Comparison of ENCODE assay signal across 8 cellular contexts in genomic region chr3:12663936-12664908, GRCh38. TPM values are rescaled to one million over a fixed set of nuclear protein-coding genes. Genes with fewer than 3 reads are reported as not detected.
DNase-seq lines count a peak whose midpoint lies in the region; ATAC-seq and TF ChIP-seq lines count a peak whose summit lies in the region.

TSS of gene RAF1 (minus strand) at chr3:12664117. CDS start at chr3:12618721, 45,396 bp downstream.

- peaks cover 14% of the 10 kb centered on the region for H3K36me3 Mint-ChIP-seq in activated B cell treated with CpG ODN at 0.5 μM for 24 hours (ENCODE audit: low read depth)
- no peaks in the 10 kb centered on the region for H3K36me3 Mint-ChIP-seq in immature natural killer cell

- POLR2A ChIA-PET in activated B cell treated with CpG ODN at 0.5 μM for 24 hours (lab: Charles Lee) = interaction anchor here (0.6 to 2.0 kb wide), 18 partner anchors 10 to 1987 kb away, joined by 3 to 18 read pairs (median 4); partner anchors contain the start of genes RPL32 and TSEN2

- H3K4me1 Mint-ChIP-seq in activated B cell treated with CpG ODN at 0.5 μM for 24 hours (peaks cover 37% of the 10 kb centered on the region), immature natural killer cell (peaks cover 37 to 51% of the 10 kb centered on the region in 2 donors)

- ATAC-seq in HG03196 (IDR thresholded peaks at IDR 0.05; ENCODE audit: unreplicated experiment) = peak; percentile 95
- peak; percentile 94 for ATAC-seq in activated B cell treated with CpG ODN at 0.5 μM for 24 hours (ENCODE audit: low read depth)

- peaks cover 20 to 45% (median 41%) of the 10 kb centered on the region in 6 donors for H3K4me1 ChIP-seq in spleen

- 1% methylated on average over 42 to 62 of the region's 62 CpGs for WGBS in spleen, 5 donors

- H3K27me3 Mint-ChIP-seq in activated B cell treated with CpG ODN at 0.5 μM for 24 hours (no peaks in the 10 kb centered on the region), immature natural killer cell (ENCODE audit: low read depth in 3 of 3) (peaks cover 6 to 9% (median 8%) of the 10 kb centered on the region in 3 donors)

- H3K27ac ChIP-seq in caudate nucleus (ENCODE audit: low read depth, low read length) (peak within 1 kb of the TSS; percentile 96), spleen (peak within 1 kb of the TSS; percentile 95 to 100 (median 100))

- in situ Hi-C loops in GM18951 (cut with MboI; ENCODE audit: low sequenced_read_pairs, unreplicated experiment) = no loop called here

- H3K27ac Mint-ChIP-seq in activated B cell treated with CpG ODN at 0.5 μM for 24 hours (peak within 1 kb of the TSS; percentile 98), immature natural killer cell (peak within 1 kb of the TSS; percentile 95 to 99 (median 98))

- intact Hi-C loops in activated B cell treated with CpG ODN at 0.5 μM for 24 hours (cut with micrococcal nuclease) = loop anchor here (1.0 to 5.0 kb wide), 7 partner anchors 56 to 1987 kb away; partner anchors contain the start of genes CCDC174, MKRN2, RPL32 and TSEN2
- intact Hi-C loops in spleen (cut with DNase I; ENCODE audit: low total_unique reads) = loop anchor here (10.0 kb wide), 1 partner anchor 109 kb away; the partner anchor contains the start of gene MKRN2

- H3K9me3 ChIP-seq in spleen = no peaks in the 10 kb centered on the region

- TF ChIP-seq CTCF in activated B cell treated with CpG ODN at 0.5 μM for 24 hours (IDR thresholded peaks at IDR 0.05) = no peak
- peak in 5 of 11 experiments; percentile 3 to 48 (median 48) for TF ChIP-seq CTCF in spleen (IDR thresholded peaks at IDR 0.05 in 8 of 11, conservative IDR thresholded peaks at IDR 0.05 in 3 of 11)

- peak; percentile 98 for DNase-seq in AG08395 (ENCODE audit: low spot score)
- peak; percentile 96 for DNase-seq in NCI-H345 (lab: John Stamatoyannopoulos, UW)
- peak; percentile 96 for DNase-seq in activated B cell treated with CpG ODN at 0.5 μM for 24 hours
- DNase-seq in caudate nucleus (lab: John Stamatoyannopoulos, UW) = peak; percentile 58 to 99 (median 97)
- peak; percentile 96 to 97 (median 96) for DNase-seq in immature natural killer cell
- DNase-seq in spleen = peak; percentile 100

- CTCF ChIA-PET in activated B cell treated with CpG ODN at 0.5 μM for 24 hours (lab: Charles Lee) = interaction anchor here (1.0 to 1.2 kb wide), 2 partner anchors 55 to 180 kb away, joined by 4 read pairs; partner anchors contain the start of gene TSEN2

- TF ChIP-seq POLR2A in GM18951 (IDR thresholded peaks at IDR 0.05; ENCODE audit: extremely low read depth, insufficient read depth, insufficient read length) = peak; percentile 85
- TF ChIP-seq POLR2A in spleen (IDR thresholded peaks at IDR 0.05) = peak in 2 of 3 donors; percentile 11 to 73

- H3K27me3 ChIP-seq in spleen (replicated peaks in 1 of 7) = no peaks in the 10 kb centered on the region

- no peaks in the 10 kb centered on the region for H3K36me3 ChIP-seq in spleen

- no peaks in the 10 kb centered on the region for H3K9me3 Mint-ChIP-seq in activated B cell treated with CpG ODN at 0.5 μM for 24 hours
- no peaks in the 10 kb centered on the region for H3K9me3 Mint-ChIP-seq in immature natural killer cell

- peak within 1 kb of the TSS; percentile 62 to 92 (median 80) for H3K4me3 ChIP-seq in spleen

- H3K4me3 Mint-ChIP-seq in activated B cell treated with CpG ODN at 0.5 μM for 24 hours (peak within 1 kb of the TSS; percentile 98), immature natural killer cell (peak within 1 kb of the TSS; percentile 92 to 100 (median 97))

RNA-seq across cellular contexts. Expression of gene RAF1, which starts in this region (rescaled TPM):
- total RNA-seq in activated B cell treated with CpG ODN at 0.5 μM for 24 hours (89.9 and 103 TPM in 2 replicates), spleen (100 to 1,000 TPM in 6 of 7 donors, 10 to 100 TPM in 1; 92.2 to 153 (median 115) TPM)
- polyA plus RNA-seq in immature natural killer cell (10 to 100 TPM; 44.3 to 87.2 (median 81.7) TPM), spleen (10 to 100 TPM; 31.6 to 51.3 (median 43.5) TPM)

Comparison
In these comparisons a context has a peak if more than half of its experiments do, and no peak if none do; other contexts are left out.
1. Peak in every context shown above with its lines: DNase-seq, ATAC-seq, H3K4me3 ChIP-seq and H3K27ac ChIP-seq.